Comparison of ENCODE assay signal across 9 cellular contexts in genomic region chr1:101122452-101123166, GRCh38.
DNase-seq lines count a peak whose midpoint lies in the region; ATAC-seq and TF ChIP-seq lines count a peak whose summit lies in the region.
"Had no signal": no experiment of that assay in that cellular context is flagged by ENCODE, and none has a peak within 500 bp of the region (broad histone marks: within the 10 kb centered on the region; RNA-seq: fewer than 3 reads in every experiment).

No MANE protein-coding gene starts in this region.

- H3K4me3 ChIP-seq in Caco-2 (ENCODE audit: low read depth, low read length): no peak overlapping the region
- H3K4me3 ChIP-seq: transverse colon had no signal

- H3K9me3 ChIP-seq in CD4-positive, alpha-beta T cell (ENCODE audit: control insufficient read depth, low read length): no peaks in the 10 kb centered on the region
- H3K9me3 ChIP-seq in Caco-2: no peaks in the 10 kb centered on the region
- H3K9me3 ChIP-seq: transverse colon had no signal

- no peaks in the 10 kb centered on the region for H3K36me3 Mint-ChIP-seq in CD4-positive, alpha-beta T cell (ENCODE audit: low read depth)
- H3K36me3 Mint-ChIP-seq in activated B cell treated with CpG ODN at 0.5 μM for 24 hours (ENCODE audit: low read depth): no peaks in the 10 kb centered on the region
- H3K36me3 Mint-ChIP-seq in Caco-2 (ENCODE audit: insufficient read depth, unreplicated experiment): no peaks in the 10 kb centered on the region

- POLR2A ChIA-PET in CD4-positive, alpha-beta T cell (lab: Charles Lee): interaction anchor here (0.6 to 2.3 kb wide), 3 partner anchors 10 to 116 kb away, joined by 3 to 17 read pairs (median 9); no protein-coding TSS in a partner anchor
- POLR2A ChIA-PET in activated B cell treated with CpG ODN at 0.5 μM for 24 hours (lab: Charles Lee): interaction anchor here (0.6 to 1.2 kb wide), 4 partner anchors 10 to 115 kb away, joined by 3 to 4 read pairs (median 3); no protein-coding TSS in a partner anchor
- POLR2A ChIA-PET in Caco-2 (lab: Charles Lee): no interaction called here

- TF ChIP-seq CTCF in CD4-positive, alpha-beta T cell (IDR thresholded peaks at IDR 0.05): no peak
- TF ChIP-seq CTCF in activated B cell treated with CpG ODN at 0.5 μM for 24 hours (IDR thresholded peaks at IDR 0.05) (no peak), Caco-2 (IDR thresholded peaks at IDR 0.05; ENCODE audit: insufficient read depth in 1 of 2, low read depth in 1 of 2, low read length in 1 of 2, severe bottlenecking in 1 of 2, unreplicated experiment in 1 of 2) (no peak)

- H3K27ac Mint-ChIP-seq in CD4-positive, alpha-beta T cell: peak overlapping the region; percentile 85
- H3K27ac Mint-ChIP-seq in activated B cell treated with CpG ODN at 0.5 μM for 24 hours (peak overlapping the region; percentile 47), Caco-2 (ENCODE audit: unreplicated experiment) (no peak overlapping the region)

- H3K36me3 ChIP-seq in Caco-2 (ENCODE audit: control insufficient read depth, insufficient read depth, low read length): no peaks in the 10 kb centered on the region
- H3K36me3 ChIP-seq: transverse colon had no signal

- H3K4me1 Mint-ChIP-seq in CD4-positive, alpha-beta T cell (ENCODE audit: low read depth): peaks cover 66% of the 10 kb centered on the region
- H3K4me1 Mint-ChIP-seq in activated B cell treated with CpG ODN at 0.5 μM for 24 hours: peaks cover 48% of the 10 kb centered on the region
- H3K4me1 Mint-ChIP-seq in Caco-2 (ENCODE audit: low read depth, unreplicated experiment): no peaks in the 10 kb centered on the region

- peak; percentile 54 for ATAC-seq in CD4-positive, alpha-beta T cell (ENCODE audit: poor library complexity)
- ATAC-seq in GM19025 (IDR thresholded peaks at IDR 0.05; ENCODE audit: low read depth, unreplicated experiment): peak; percentile 91
- ATAC-seq in HG02938 (IDR thresholded peaks at IDR 0.05; ENCODE audit: unreplicated experiment): peak; percentile 95
- ATAC-seq in activated B cell treated with CpG ODN at 0.5 μM for 24 hours (ENCODE audit: low read depth): peak; percentile 40

- no peak for DNase-seq in CD4-positive, alpha-beta T cell
- DNase-seq in activated B cell treated with CpG ODN at 0.5 μM for 24 hours: no peak
- no peak for DNase-seq in cortex of kidney (lab: John Stamatoyannopoulos, UW)
- DNase-seq in ACHN: no peak
- no peak for DNase-seq in stimulated activated CD4-positive, alpha-beta T cell treated with anti-CD3 and anti-CD28 coated beads, Interleukin-4, amount 100 ng/mL, for 4 hours
- no peak for DNase-seq in Caco-2
- DNase-seq: transverse colon had no signal

- CTCF ChIA-PET in CD4-positive, alpha-beta T cell (lab: Charles Lee): interaction anchor here (1.0 to 1.7 kb wide), 4 partner anchors 10 to 201 kb away, joined by 3 to 6 read pairs (median 4); no protein-coding TSS in a partner anchor
- CTCF ChIA-PET in activated B cell treated with CpG ODN at 0.5 μM for 24 hours (lab: Charles Lee) (interaction anchor here (0.7 to 1.2 kb wide), 2 partner anchors 10 to 115 kb away, joined by 4 to 5 read pairs; no protein-coding TSS in a partner anchor), Caco-2 (lab: Charles Lee) (no interaction called here)

- peak overlapping the region; percentile 54 for H3K4me3 Mint-ChIP-seq in CD4-positive, alpha-beta T cell
- H3K4me3 Mint-ChIP-seq in activated B cell treated with CpG ODN at 0.5 μM for 24 hours: peak overlapping the region; percentile 56
- H3K4me3 Mint-ChIP-seq in Caco-2 (ENCODE audit: unreplicated experiment): no peak overlapping the region

- in situ Hi-C loops in ACHN (cut with HindIII; ENCODE audit: low pct_ligation_motif_present, low pct_unique_long_range_greater_than_20kb, low sequenced_read_pairs): no loop called here

- no TSS peak for BruUV-seq in Caco-2 (replicated peaks; lab: Mats Ljungman, UMichigan)

- no peaks in the 10 kb centered on the region for H3K27me3 Mint-ChIP-seq in CD4-positive, alpha-beta T cell
- H3K27me3 Mint-ChIP-seq in activated B cell treated with CpG ODN at 0.5 μM for 24 hours (no peaks in the 10 kb centered on the region), Caco-2 (ENCODE audit: insufficient read depth, unreplicated experiment) (peaks cover 7% of the 10 kb centered on the region)

- intact Hi-C loops in CD4-positive, alpha-beta T cell (cut with DNase I, micrococcal nuclease): no loop called here
- intact Hi-C loops in activated B cell treated with CpG ODN at 0.5 μM for 24 hours (cut with micrococcal nuclease): no loop called here
- intact Hi-C loops in Caco-2 (cut with micrococcal nuclease; ENCODE audit: unreplicated experiment): no loop called here

- H3K27me3 ChIP-seq in CD4-positive, alpha-beta T cell (ENCODE audit: control insufficient read depth, insufficient read depth, low read length): no peaks in the 10 kb centered on the region
- no peaks in the 10 kb centered on the region for H3K27me3 ChIP-seq in Caco-2 (replicated peaks; ENCODE audit: control insufficient read depth, insufficient read depth, low read length)
- H3K27me3 ChIP-seq: transverse colon had no signal

- no peak overlapping the region for H3K27ac ChIP-seq in CD4-positive, alpha-beta T cell (ENCODE audit: low read depth, low read length)
- H3K27ac ChIP-seq: transverse colon had no signal

- H3K9me3 Mint-ChIP-seq in CD4-positive, alpha-beta T cell: peaks cover 4% of the 10 kb centered on the region
- no peaks in the 10 kb centered on the region for H3K9me3 Mint-ChIP-seq in activated B cell treated with CpG ODN at 0.5 μM for 24 hours
- H3K9me3 Mint-ChIP-seq in Caco-2 (ENCODE audit: unreplicated experiment): no peaks in the 10 kb centered on the region

- no peaks in the 10 kb centered on the region for H3K4me1 ChIP-seq in Caco-2
- H3K4me1 ChIP-seq: transverse colon had no signal

Comparison
In these comparisons a context has a peak if more than half of its experiments do, and no peak if none do; other contexts are left out.
1. ATAC-seq: peak in every context shown above with its lines; median percentile 95 in HG02938; 91 in GM19025; 54 in CD4-positive, alpha-beta T cell; 40 in activated B cell treated with CpG ODN at 0.5 μM for 24 hours.